In genomic region chrX:15737957-15738685, GRCh38 we compare ENCODE assay signal across 8 cellular contexts. TPM values are rescaled to one million over a fixed set of nuclear protein-coding genes. Genes with fewer than 3 reads are reported as not detected.
DNase-seq lines count a peak whose midpoint lies in the region; ATAC-seq lines count a peak whose summit lies in the region.

TSS of gene CA5B (plus strand) at chrX:15738270. CDS start at chrX:15750024, 11,754 bp downstream.

- WGBS in esophagus, 2 donors: 1 to 5% methylated on average over 32 to 50 of the region's 50 CpGs

- H3K36me3 ChIP-seq in ACC112 (ENCODE audit: insufficient read depth, low read length): no peaks in the 10 kb centered on the region
- no peaks in the 10 kb centered on the region for H3K36me3 ChIP-seq in esophagus (ENCODE audit: control insufficient read depth in 2 of 2, insufficient read depth in 2 of 2, low read length in 1 of 2)
- H3K36me3 ChIP-seq in muscle layer of duodenum (ENCODE audit: control insufficient read depth in 1 of 2, insufficient read depth in 2 of 2, low read length in 2 of 2): no peaks in the 10 kb centered on the region

- H3K9me3 ChIP-seq in esophagus (ENCODE audit: control insufficient read depth in 2 of 2, insufficient read depth in 1 of 2, low read depth in 1 of 2, low read length in 1 of 2) (no peaks in the 10 kb centered on the region), muscle layer of duodenum (ENCODE audit: control insufficient read depth in 1 of 2, low read length in 2 of 2) (no peaks in the 10 kb centered on the region)

- peaks cover 16% of the 10 kb centered on the region for H3K4me1 ChIP-seq in ACC112 (ENCODE audit: control insufficient read depth, insufficient read depth, low read length, unreplicated experiment)
- H3K4me1 ChIP-seq in esophagus (ENCODE audit: control insufficient read depth in 2 of 2, insufficient read depth in 2 of 2, low read length in 1 of 2): no peaks in the 10 kb centered on the region
- H3K4me1 ChIP-seq in muscle layer of duodenum (ENCODE audit: control insufficient read depth in 1 of 2, insufficient read depth in 2 of 2, low read length in 2 of 2): peaks cover 0 to 6% of the 10 kb centered on the region in 2 donors

- ATAC-seq in GM18909 (IDR thresholded peaks at IDR 0.05; ENCODE audit: poor library complexity, unreplicated experiment): peak; percentile 97
- peak; percentile 89 for ATAC-seq in HG03175 (IDR thresholded peaks at IDR 0.05; ENCODE audit: unreplicated experiment)

- peak; percentile 76 for DNase-seq in NOMO-1 treated with dmso at 0.1 percent for 144 hours (lab: John Stamatoyannopoulos, UW; ENCODE audit: unreplicated experiment)
- peak; percentile 100 for DNase-seq in activated T-cell treated with anti-CD3 and anti-CD28 coated beads, Interleukin-2, amount 50 U/mL, for 1 hour
- DNase-seq in stimulated activated CD8-positive, alpha-beta memory T cell treated with anti-CD3 and anti-CD28 coated beads, Interleukin-7, amount 100 ng/mL, for 24 hours (ENCODE audit: low read depth): peak; percentile 83

- H3K4me3 ChIP-seq in ACC112 (ENCODE audit: low read depth, low read length) (peak within 1 kb of the TSS; percentile 63), esophagus (ENCODE audit: low read depth in 1 of 2, low read length in 2 of 2) (peak within 1 kb of the TSS; percentile 56 to 71), muscle layer of duodenum (ENCODE audit: low read depth in 1 of 2, low read length in 2 of 2) (peak within 1 kb of the TSS; percentile 56 to 60)

- H3K27ac ChIP-seq in ACC112 (ENCODE audit: low read depth, low read length) (no peak within 1 kb of the TSS), esophagus (ENCODE audit: low read depth in 2 of 2, low read length in 1 of 2) (peak within 1 kb of the TSS; percentile 59), muscle layer of duodenum (ENCODE audit: low read length) (peak within 1 kb of the TSS; percentile 54)

- no peaks in the 10 kb centered on the region for H3K79me2 ChIP-seq in ACC112 (ENCODE audit: control insufficient read depth, insufficient read depth, low read length, unreplicated experiment)

- peak within 1 kb of the TSS; percentile 39 for H2AFZ ChIP-seq in ACC112 (ENCODE audit: low read length, unreplicated experiment)

- H3K27me3 ChIP-seq in ACC112 (ENCODE audit: insufficient read depth, low read length) (no peaks in the 10 kb centered on the region), esophagus (ENCODE audit: control insufficient read depth in 1 of 2, insufficient read depth in 2 of 2, low read length in 2 of 2) (no peaks in the 10 kb centered on the region), muscle layer of duodenum (ENCODE audit: low read depth, low read length) (no peaks in the 10 kb centered on the region)

RNA-seq across cellular contexts. Expression of gene CA5B, which starts in this region (rescaled TPM):
- 1 to 10 TPM; 1.5 to 1.6 TPM for polyA plus RNA-seq in esophagus
